In the genomic region with DNA sequence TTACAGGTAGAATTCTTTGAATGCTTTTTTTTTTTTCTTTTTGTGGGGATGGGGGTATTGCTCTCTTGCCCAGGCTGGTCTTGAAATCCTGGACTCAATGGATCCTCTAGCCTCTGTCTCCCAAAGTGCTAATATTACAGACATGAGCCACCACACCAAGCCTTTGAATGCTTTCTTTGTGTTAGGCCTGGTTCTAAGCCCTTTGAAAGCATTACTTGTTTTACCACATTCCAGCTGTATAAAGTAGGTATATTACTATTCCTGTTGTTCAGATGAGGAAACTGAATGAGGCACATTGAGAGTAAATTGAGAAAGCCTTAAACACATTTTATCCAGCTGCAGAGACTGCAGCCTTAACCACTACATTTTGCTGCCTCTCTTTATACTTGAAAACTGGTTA, we compare ENCODE assay signal across 24 cellular contexts.
DNase-seq lines count a peak whose midpoint lies in the region; ATAC-seq and TF ChIP-seq lines count a peak whose summit lies in the region.
"Had no signal": no experiment of that assay in that cellular context is flagged by ENCODE, and none has a peak within 500 bp of the region (broad histone marks: within the 10 kb centered on the region; RNA-seq: fewer than 3 reads in every experiment).

No MANE protein-coding gene starts in this region.

- no peaks in the 10 kb centered on the region for H3K36me3 ChIP-seq in RWPE2 (ENCODE audit: low read depth)
- H3K36me3 ChIP-seq: BLaER1, right atrium auricular region, vagina had no signal

- TF ChIP-seq CTCF in RWPE2 (IDR thresholded peaks at IDR 0.05; ENCODE audit: poor library complexity, severe bottlenecking): no peak

- no peak overlapping the region for H3K27ac ChIP-seq in RWPE2 (ENCODE audit: poor library complexity, severe bottlenecking)
- H3K27ac ChIP-seq: BLaER1, parathyroid adenoma, right atrium auricular region, vagina had no signal

- H3K27me3 ChIP-seq in RWPE2 (ENCODE audit: insufficient read depth, poor library complexity, severe bottlenecking): no peaks in the 10 kb centered on the region
- H3K27me3 ChIP-seq: BLaER1, right atrium auricular region, vagina had no signal

- ATAC-seq in HG02885 (IDR thresholded peaks at IDR 0.05; ENCODE audit: poor library complexity, unreplicated experiment): peak; percentile 13
- ATAC-seq in RWPE2 (ENCODE audit: low read depth): peak; percentile 41; the same call in 1 of the 3 replicates
- ATAC-seq in sciatic nerve: peak; percentile 41
- ATAC-seq in GM18907 (IDR thresholded peaks at IDR 0.05; ENCODE audit: unreplicated experiment): no peak
- ATAC-seq: HCT116, K562 had no signal

- DNase-seq in RWPE2 (ENCODE audit: low spot score) (no peak), foreskin melanocyte (peak; percentile 69), sciatic nerve (ENCODE audit: low spot score) (no peak), NCI-H226 (no peak)
- DNase-seq in stimulated activated CD8-positive, alpha-beta memory T cell treated with anti-CD3 and anti-CD28 coated beads, Interleukin-4, amount 100 ng/mL, for 48 hours: no peak
- DNase-seq: activated CD4-positive, alpha-beta memory T cell treated with anti-CD3 and anti-CD28 coated beads, Interleukin-2, amount 10 ng/mL, durations not matched to agents 7 days and 5 days; activated CD8-positive, alpha-beta memory T cell treated with anti-CD3 and anti-CD28 coated beads, Interleukin-2, amount 50 U/mL, for 4 hours; activated naive CD4-positive, alpha-beta T cell treated with Interleukin-2 at 50 U/mL for 16 hours; dermis blood vessel endothelial cell; DND-41; immature natural killer cell; NCI-H1105; NCI-H526 treated with DMSO at 0.1 percent for 48 hours; NK-92 treated with Interleukin-12 subunit alpha and Interleukin-12 subunit beta, amount 100 ng/mL, for 24 hours; SHP77; stimulated activated CD4-positive, alpha-beta T cell treated with anti-CD3 and anti-CD28 coated beads, Interleukin-1b, Interleukin-23, amount 100 ng/mL, for 48 hours had no signal

- no peaks in the 10 kb centered on the region for H3K9me3 ChIP-seq in RWPE2 (ENCODE audit: severe bottlenecking)
- H3K9me3 ChIP-seq: BLaER1, right atrium auricular region, vagina had no signal

- intact Hi-C loops in sciatic nerve (cut with DNase I): no loop called here

- H3K4me1 ChIP-seq in RWPE2 (ENCODE audit: insufficient read depth, poor library complexity, severe bottlenecking): no peaks in the 10 kb centered on the region
- H3K4me1 ChIP-seq: BLaER1, parathyroid adenoma, right atrium auricular region, vagina had no signal

- H3K4me3 ChIP-seq in RWPE2 (ENCODE audit: severe bottlenecking): no peak overlapping the region
- H3K4me3 ChIP-seq: BLaER1, K562, right atrium auricular region, vagina had no signal
